ENCODE assay signal across 1 cellular context in genomic region chr17:40309031-40309937, GRCh38.
TF ChIP-seq lines count a peak whose summit lies in the region.

Gene RARA, plus strand, starts transcription at chr17:40309180. Its CDS starts 22,039 bp downstream, at chr17:40331219.

TF ChIP-seq in K562, 482 proteins besides CTCF, POLR2A, EP300 and RAD21 (continued from another document and continues in another):
- TF ChIP-seq THAP12 (CRISPR knock-in tag; IDR thresholded peaks at IDR 0.05) (no peak), TRIM28 (IDR thresholded peaks at IDR 0.05) (no peak), MAFK (IDR thresholded peaks at IDR 0.05; ENCODE audit: low read length) (no peak), MYC (IDR thresholded peaks at IDR 0.05; ENCODE audit: low read depth, low read length) (no peak), MYC (CRISPR knock-in tag; IDR thresholded peaks at IDR 0.05; ENCODE audit: borderline replicate concordance, low read depth) (0 out of 2 replicates have a peak, but pooled peaks have one; percentile 21), VEZF1 (CRISPR knock-in tag; IDR thresholded peaks at IDR 0.05) (peak; percentile 59; the same call in 1 of the 2 replicates), ZNF584 (CRISPR knock-in tag; IDR thresholded peaks at IDR 0.05; ENCODE audit: low read depth) (no peak), POLR2AphosphoS5 (IDR thresholded peaks at IDR 0.05; ENCODE audit: control insufficient read depth, insufficient read depth, low read depth, low read length) (no peak), PBX2 (CRISPR knock-in tag; IDR thresholded peaks at IDR 0.05; ENCODE audit: low read depth) (no peak), PBX2 (tag; conservative IDR thresholded peaks at IDR 0.05; ENCODE audit: low read depth) (no peak), ZNF121 (CRISPR knock-in tag; conservative IDR thresholded peaks at IDR 0.05) (no peak), NR0B1 (IDR thresholded peaks at IDR 0.05; ENCODE audit: partially characterized antibody) (no peak), PHF20 (IDR thresholded peaks at IDR 0.05; ENCODE audit: partially characterized antibody) (no peak), ZBTB7A (IDR thresholded peaks at IDR 0.05; ENCODE audit: borderline replicate concordance, control insufficient read depth, low read depth, low read length) (peak; percentile 38; the same call in 1 of the 2 replicates), MBD2 (IDR thresholded peaks at IDR 0.05; ENCODE audit: borderline replicate concordance, low read depth) (no peak), FOXO4 (CRISPR knock-in tag; IDR thresholded peaks at IDR 0.05) (no peak), JUND (IDR thresholded peaks at IDR 0.05; ENCODE audit: borderline replicate concordance, low read depth, low read length) (peak; percentile 33; the same call in 1 of the 2 replicates), JUND (tag; IDR thresholded peaks at IDR 0.05; ENCODE audit: borderline replicate concordance, low read depth, low read length) (no peak; the same call in 2 of the 3 replicates), CBFA2T3 (IDR thresholded peaks at IDR 0.05) (no peak), TAL1 (IDR thresholded peaks at IDR 0.05) (no peak), ZNF134 (CRISPR knock-in tag; conservative IDR thresholded peaks at IDR 0.05) (no peak), TSC22D4 (tag; IDR thresholded peaks at IDR 0.05) (no peak), TRIM24 (IDR thresholded peaks at IDR 0.05) (no peak), CXXC5 (CRISPR knock-in tag; IDR thresholded peaks at IDR 0.05) (0 out of 2 replicates have a peak, but pooled peaks have one; percentile 8), CREBBP (IDR thresholded peaks at IDR 0.05; ENCODE audit: low read depth, low read length) (no peak), ZNF354B (CRISPR knock-in tag; IDR thresholded peaks at IDR 0.05) (no peak), STAG1 (CRISPR knock-in tag; IDR thresholded peaks at IDR 0.05; ENCODE audit: borderline replicate concordance) (no peak), POLR2AphosphoS2 (IDR thresholded peaks at IDR 0.05; ENCODE audit: low read length) (no peak), CBX2 (IDR thresholded peaks at IDR 0.05; ENCODE audit: insufficient read depth, low read length, poor library complexity, severe bottlenecking) (no peak), STAT5A (IDR thresholded peaks at IDR 0.05; ENCODE audit: borderline replicate concordance, low read length) (no peak), ZNF384 (IDR thresholded peaks at IDR 0.05; ENCODE audit: low read depth, low read length) (no peak), SMAD2 (IDR thresholded peaks at IDR 0.05; ENCODE audit: low read depth, low read length) (no peak), ZBTB9 (CRISPR knock-in tag; IDR thresholded peaks at IDR 0.05) (no peak), SIX5 (IDR thresholded peaks at IDR 0.05; ENCODE audit: borderline replicate concordance in 1 of 2, insufficient read depth in 1 of 2, low read depth in 1 of 2, low read length in 2 of 2) (no peak), NR3C1 (CRISPR knock-in tag; IDR thresholded peaks at IDR 0.05) (no peak), SLC30A9 (CRISPR knock-in tag; IDR thresholded peaks at IDR 0.05) (no peak), HES1 (IDR thresholded peaks at IDR 0.05; ENCODE audit: low read depth) (no peak), MYNN (IDR thresholded peaks at IDR 0.05) (no peak), MYNN (CRISPR knock-in tag; IDR thresholded peaks at IDR 0.05) (no peak), FOXK1 (CRISPR knock-in tag; IDR thresholded peaks at IDR 0.05; ENCODE audit: borderline replicate concordance) (no peak), TOE1 (IDR thresholded peaks at IDR 0.05; ENCODE audit: borderline replicate concordance) (peak; percentile 75; the same call in 1 of the 2 replicates), TOE1 (CRISPR knock-in tag; IDR thresholded peaks at IDR 0.05; ENCODE audit: borderline replicate concordance, low read depth) (no peak), TEAD1 (CRISPR knock-in tag; IDR thresholded peaks at IDR 0.05) (no peak), SIN3B (IDR thresholded peaks at IDR 0.05; ENCODE audit: low read depth) (no peak), SNAPC5 (CRISPR knock-in tag; IDR thresholded peaks at IDR 0.05) (no peak), NBN (IDR thresholded peaks at IDR 0.05; ENCODE audit: low read depth) (no peak), PTRF (tag; IDR thresholded peaks at IDR 0.05) (no peak), HIVEP1 (CRISPR knock-in tag; IDR thresholded peaks at IDR 0.05) (no peak), UBTF (IDR thresholded peaks at IDR 0.05; ENCODE audit: borderline replicate concordance in 1 of 2, low read depth in 2 of 2, low read length in 2 of 2) (no peak), MIER1 (IDR thresholded peaks at IDR 0.05; ENCODE audit: low read depth) (no peak), BRD9 (IDR thresholded peaks at IDR 0.05; ENCODE audit: low read depth, partially characterized antibody) (no peak), CBFA2T2 (conservative IDR thresholded peaks at IDR 0.05) (no peak), ZNF766 (CRISPR knock-in tag; conservative IDR thresholded peaks at IDR 0.05) (no peak), ZNF444 (CRISPR knock-in tag; IDR thresholded peaks at IDR 0.05) (no peak), ZNF124 (CRISPR knock-in tag; IDR thresholded peaks at IDR 0.05) (no peak), TCF15 (CRISPR knock-in tag; IDR thresholded peaks at IDR 0.05) (no peak), MXD1 (CRISPR knock-in tag; IDR thresholded peaks at IDR 0.05; ENCODE audit: borderline replicate concordance, poor library complexity, severe bottlenecking) (no peak), RFX5 (IDR thresholded peaks at IDR 0.05; ENCODE audit: low read depth, low read length) (no peak), HNRNPL (IDR thresholded peaks at IDR 0.05; ENCODE audit: low read depth, low read length) (no peak), NUFIP1 (IDR thresholded peaks at IDR 0.05; ENCODE audit: partially characterized antibody) (no peak), MXI1 (IDR thresholded peaks at IDR 0.05; ENCODE audit: low read depth, low read length) (no peak), SUPT5H (IDR thresholded peaks at IDR 0.05) (no peak), IFI16 (CRISPR knock-in tag; IDR thresholded peaks at IDR 0.05) (no peak)
